In the genomic region with DNA sequence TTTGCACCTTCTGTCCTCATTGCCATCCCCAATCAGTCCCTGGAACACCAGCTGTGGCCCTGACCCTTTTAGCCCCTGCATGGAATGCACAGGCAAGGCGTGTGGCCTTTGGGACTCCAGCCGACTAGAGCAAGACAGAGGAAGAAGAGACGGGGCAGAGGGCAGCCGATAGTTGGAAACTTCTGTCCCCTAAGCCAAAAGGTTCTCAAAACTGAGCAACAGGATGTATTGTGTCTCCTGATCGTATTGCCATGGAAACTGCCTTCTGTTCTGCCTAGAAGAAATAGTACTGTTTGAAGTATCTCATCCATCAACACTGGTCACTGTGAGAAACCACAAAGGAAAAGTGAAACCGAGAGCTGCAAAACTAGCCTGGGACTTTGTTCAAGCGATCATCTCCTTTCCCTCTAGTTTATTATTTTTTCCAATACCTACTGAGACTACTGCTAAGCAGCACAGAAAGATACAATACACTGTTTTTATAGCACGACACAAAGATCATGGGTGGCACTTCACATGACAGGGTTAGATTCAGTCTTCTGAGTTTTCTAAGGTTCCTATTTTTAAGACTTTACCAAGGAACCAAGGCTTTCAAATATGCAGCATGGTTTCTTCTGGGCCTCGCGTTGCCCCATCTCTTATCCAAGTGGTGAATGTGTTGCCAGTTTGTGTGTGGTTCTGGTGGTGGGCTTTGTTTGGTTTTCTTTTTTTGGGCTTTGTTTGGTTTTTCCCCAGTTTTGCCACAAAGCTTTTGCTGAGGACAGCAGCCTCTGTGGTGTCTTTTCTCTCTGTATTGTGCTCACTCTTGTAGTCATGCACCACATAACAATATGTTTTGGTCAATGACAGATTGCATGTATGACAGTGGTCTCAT, we compare ENCODE assay signal across 7 cellular contexts. TPM values are rescaled to one million over a fixed set of nuclear protein-coding genes. Genes with fewer than 3 reads are reported as not detected.
DNase-seq lines count a peak whose midpoint lies in the region; ATAC-seq and TF ChIP-seq lines count a peak whose summit lies in the region.

No MANE protein-coding gene starts in this region.

- peak overlapping the region; percentile 53; the same call in 1 of the 2 replicates for H3K9ac ChIP-seq in OCI-LY1 (ENCODE audit: low read length)

- H3F3A ChIP-seq in OCI-LY1 (ENCODE audit: insufficient read depth, low read length) = no peaks in the 10 kb centered on the region

- 32 to 44% methylated on average over 10 of the region's 10 CpGs for WGBS in upper lobe of left lung, 2 donors

- TF ChIP-seq CTCF in OCI-LY1 (IDR thresholded peaks at IDR 0.05; ENCODE audit: low read length) (no peak), cardiac fibroblast (IDR thresholded peaks at IDR 0.05; ENCODE audit: low read depth, low read length) (no peak), lower lobe of right lung (IDR thresholded peaks at IDR 0.05) (no peak), upper lobe of left lung (IDR thresholded peaks at IDR 0.05) (no peak)

- H3K4me1 ChIP-seq in OCI-LY1 (ENCODE audit: insufficient read depth, low read length, severe bottlenecking) (peaks cover 99% of the 10 kb centered on the region), lower lobe of right lung (peaks cover 23% of the 10 kb centered on the region), upper lobe of left lung (peaks cover 12 to 27% (median 21%) of the 10 kb centered on the region in 4 donors)

- TF ChIP-seq POLR2A in upper lobe of left lung (IDR thresholded peaks at IDR 0.05) = peak in 1 of 4 donors; percentile 43

- H3K4me2 ChIP-seq in OCI-LY1 (ENCODE audit: low read length) = peak overlapping the region; percentile 50

- intact Hi-C loops in lower lobe of right lung (cut with DNase I) = no loop called here

- peaks cover 93% of the 10 kb centered on the region for H3K36me3 ChIP-seq in OCI-LY1 (ENCODE audit: insufficient read depth, low read length)
- peaks cover 7% of the 10 kb centered on the region for H3K36me3 ChIP-seq in lower lobe of right lung
- H3K36me3 ChIP-seq in upper lobe of left lung = peaks cover 0 to 26% (median 6%) of the 10 kb centered on the region in 4 donors

- DNase-seq in cardiac fibroblast (ENCODE audit: low read depth in 2 of 2) (peak; percentile 80 to 87), lower lobe of right lung (peak; percentile 56), upper lobe of left lung (no peak), NCI-H82 treated with DMSO at 0.1 percent for 48 hours (lab: John Stamatoyannopoulos, UW; ENCODE audit: unreplicated experiment) (no peak)

- H3K27ac ChIP-seq in OCI-LY1 (ENCODE audit: low read depth, low read length, poor library complexity, severe bottlenecking) (peak overlapping the region; percentile 88), lower lobe of right lung (peak overlapping the region; percentile 84), upper lobe of left lung (peak overlapping the region; percentile 53 to 81 (median 72))

- TF ChIP-seq EP300 in upper lobe of left lung (IDR thresholded peaks at IDR 0.05) = no peak

- peak; percentile 59 for ATAC-seq in GM18858 (IDR thresholded peaks at IDR 0.05; ENCODE audit: unreplicated experiment)
- peak; percentile 49 for ATAC-seq in HG02763 (IDR thresholded peaks at IDR 0.05; ENCODE audit: unreplicated experiment)
- ATAC-seq in lower lobe of right lung = peak; percentile 76 to 86
- peak; percentile 73 to 83 for ATAC-seq in upper lobe of left lung (ENCODE audit: low FRiP score in 2 of 2)

- H3K4me3 ChIP-seq in OCI-LY1 (ENCODE audit: low read depth, low read length, poor library complexity, severe bottlenecking) (peak overlapping the region; percentile 31), cardiac fibroblast (replicated peaks in 1 of 2; ENCODE audit: low read depth in 2 of 2, low read length in 2 of 2) (peak overlapping the region in 1 of 2 donors; percentile 7), lower lobe of right lung (peak overlapping the region; percentile 28), upper lobe of left lung (peak overlapping the region in 3 of 4 donors; percentile 12 to 25 (median 18))

- no peak overlapping the region for H2AFZ ChIP-seq in OCI-LY1 (ENCODE audit: low read length)

- H4K20me1 ChIP-seq in OCI-LY1 (ENCODE audit: insufficient read depth, low read length) = no peaks in the 10 kb centered on the region

- H3K27me3 ChIP-seq in OCI-LY1 (ENCODE audit: insufficient read depth, low read length) = no peaks in the 10 kb centered on the region
- no peaks in the 10 kb centered on the region for H3K27me3 ChIP-seq in lower lobe of right lung (ENCODE audit: low read depth)
- H3K27me3 ChIP-seq in upper lobe of left lung = no peaks in the 10 kb centered on the region

- H3K9me2 ChIP-seq in OCI-LY1 (ENCODE audit: low read depth, low read length) = no peaks in the 10 kb centered on the region

- H3K9me3 ChIP-seq in OCI-LY1 (ENCODE audit: low read length) (no peaks in the 10 kb centered on the region), lower lobe of right lung (no peaks in the 10 kb centered on the region), upper lobe of left lung (no peaks in the 10 kb centered on the region)

- H3K79me2 ChIP-seq in OCI-LY1 (ENCODE audit: insufficient read depth, low read length) = peaks cover 96% of the 10 kb centered on the region

RNA-seq across cellular contexts. Expression of gene GPR183, which starts 49.3 kb away (rescaled TPM):
- total RNA-seq in lower lobe of right lung (9.0 TPM), upper lobe of left lung (10 to 100 TPM in 3 of 6 donors, 1 to 10 TPM in 3; 2.6 to 13.5 (median 10.0) TPM)

Comparison
In these comparisons a context has a peak if more than half of its experiments do, and no peak if none do; other contexts are left out.
1. DNase-seq: peak in cardiac fibroblast (2 of 2) and lower lobe of right lung (single experiment); none in upper lobe of left lung (0 of 2) and NCI-H82 treated with DMSO at 0.1 percent for 48 hours (single experiment).
2. Peak in every context shown above with its lines, with median percentiles within 50 percentile points of each other: ATAC-seq and H3K27ac ChIP-seq.